In the genomic region with DNA sequence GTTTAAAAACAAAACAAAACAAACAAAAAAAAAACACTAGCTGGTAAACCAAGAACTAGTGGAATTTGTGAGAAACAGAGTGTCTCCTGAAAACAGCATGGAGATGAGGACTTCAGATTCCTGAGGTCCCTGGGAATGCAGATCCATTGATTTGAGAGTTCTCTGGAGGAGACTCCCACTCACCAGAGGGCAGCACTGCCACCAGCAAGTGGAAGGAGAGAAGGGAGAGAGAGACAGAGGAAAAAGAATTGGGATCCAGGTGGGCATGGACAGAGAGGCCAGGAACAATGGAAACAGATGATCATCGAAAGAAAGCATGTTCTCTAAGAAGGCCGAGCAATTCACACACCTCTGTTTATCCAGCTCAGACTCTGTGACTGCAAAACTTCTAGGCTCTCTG, we compare ENCODE assay signal across 13 cellular contexts. TPM values are rescaled to one million over a fixed set of nuclear protein-coding genes. Genes with fewer than 3 reads are reported as not detected.
DNase-seq lines count a peak whose midpoint lies in the region; ATAC-seq and TF ChIP-seq lines count a peak whose summit lies in the region.
"Had no signal": no experiment of that assay in that cellular context is flagged by ENCODE, and none has a peak within 500 bp of the region (broad histone marks: within the 10 kb centered on the region; RNA-seq: fewer than 3 reads in every experiment).

No MANE protein-coding gene starts in this region.

- intact Hi-C loops in left ventricle myocardium inferior (cut with micrococcal nuclease) = loop anchor here (5.0 to 10.0 kb wide), 2 partner anchors 72 to 261 kb away; no protein-coding TSS in a partner anchor
- intact Hi-C loops in cardiac septum (cut with DNase I) = loop anchor here (5.0 to 10.0 kb wide), 3 partner anchors 72 to 381 kb away; no protein-coding TSS in a partner anchor
- intact Hi-C loops in upper lobe of right lung (cut with DNase I) = no loop called here
- intact Hi-C loops in activated CD8-positive, alpha-beta T cell treated with anti-CD3 and anti-CD28 coated beads for 36 hours (cut with micrococcal nuclease) = no loop called here

- H3K9me3 Mint-ChIP-seq in activated naive CD8-positive, alpha-beta T cell treated with anti-CD3 and anti-CD28 coated beads, Interleukin-2, amount 50 U/mL, for 24 hours = no peaks in the 10 kb centered on the region
- H3K9me3 Mint-ChIP-seq in activated CD8-positive, alpha-beta T cell treated with anti-CD3 and anti-CD28 coated beads for 36 hours = no peaks in the 10 kb centered on the region
- H3K9me3 Mint-ChIP-seq: activated T-helper 17 cell treated with anti-CD3 and anti-CD28 coated beads, Interleukin-2, amount 50 U/mL, for 72 hours had no signal

- no peak for TF ChIP-seq EP300 in SK-N-SH (IDR thresholded peaks at IDR 0.05; ENCODE audit: borderline replicate concordance in 1 of 2, low read depth in 1 of 2, low read length in 1 of 2)

- H3K9me3 ChIP-seq in left ventricle myocardium inferior (replicated peaks) = no peaks in the 10 kb centered on the region
- H3K9me3 ChIP-seq in SK-N-SH = no peaks in the 10 kb centered on the region
- H3K9me3 ChIP-seq in upper lobe of right lung = no peaks in the 10 kb centered on the region
- H3K9me3 ChIP-seq: gastroesophageal sphincter, SJSA1 had no signal

- H3K27ac Mint-ChIP-seq in activated naive CD8-positive, alpha-beta T cell treated with anti-CD3 and anti-CD28 coated beads, Interleukin-2, amount 50 U/mL, for 24 hours = no peak overlapping the region
- H3K27ac Mint-ChIP-seq in activated CD8-positive, alpha-beta T cell treated with anti-CD3 and anti-CD28 coated beads for 36 hours = no peak overlapping the region
- H3K27ac Mint-ChIP-seq: activated T-helper 17 cell treated with anti-CD3 and anti-CD28 coated beads, Interleukin-2, amount 50 U/mL, for 72 hours had no signal

- no peak overlapping the region for H3K4me2 ChIP-seq in SK-N-SH

- peak; percentile 60 for TF ChIP-seq CTCF in left ventricle myocardium inferior (IDR thresholded peaks at IDR 0.05; ENCODE audit: borderline replicate concordance)
- peak; percentile 45 for TF ChIP-seq CTCF in SK-N-SH (IDR thresholded peaks at IDR 0.05)
- peak; percentile 39 for TF ChIP-seq CTCF in upper lobe of right lung (IDR thresholded peaks at IDR 0.05)
- no peak for TF ChIP-seq CTCF in activated CD8-positive, alpha-beta T cell treated with anti-CD3 and anti-CD28 coated beads for 36 hours (IDR thresholded peaks at IDR 0.05)

- TF ChIP-seq RAD21 in SK-N-SH (IDR thresholded peaks at IDR 0.05; ENCODE audit: low read length) = peak; percentile 49

- H3K79me2 ChIP-seq in SK-N-SH (ENCODE audit: insufficient read depth) = no peaks in the 10 kb centered on the region

- H4K20me1 ChIP-seq in SK-N-SH (ENCODE audit: insufficient read depth) = no peaks in the 10 kb centered on the region

- DNase-seq in left ventricle myocardium inferior (no peak), cardiac septum (ENCODE audit: low spot score) (no peak), SK-N-SH (no peak), glomerular visceral epithelial cell (ENCODE audit: extremely low spot score) (peak; percentile 13), upper lobe of right lung (no peak)
- no peak for DNase-seq in activated naive CD8-positive, alpha-beta T cell treated with anti-CD3 and anti-CD28 coated beads, Interleukin-2, amount 50 U/mL, for 24 hours
- no peak for DNase-seq in activated CD8-positive, alpha-beta T cell treated with anti-CD3 and anti-CD28 coated beads for 36 hours
- DNase-seq: DMS79 treated with DMSO at 0.1 percent for 48 hours; stimulated activated naive CD4-positive, alpha-beta T cell treated with Interleukin-2 at 50 U/mL for 16 hours had no signal

- no peaks in the 10 kb centered on the region for H3K9me2 ChIP-seq in SK-N-SH

- H3K9ac ChIP-seq in SK-N-SH = no peak overlapping the region

- CTCF ChIA-PET in SK-N-SH (lab: Yijun Ruan, JAX) = interaction anchor here (1.0 to 1.8 kb wide), 3 partner anchors 10 to 275 kb away, joined by 3 to 5 read pairs (median 5); no protein-coding TSS in a partner anchor
- CTCF ChIA-PET in activated CD8-positive, alpha-beta T cell treated with anti-CD3 and anti-CD28 coated beads for 36 hours (lab: Charles Lee) = interaction anchor here (1.0 to 4.0 kb wide), 7 partner anchors 10 to 76 kb away, joined by 3 to 22 read pairs (median 5); a partner anchor contains a TSS

- no peaks in the 10 kb centered on the region for H3K27me3 Mint-ChIP-seq in activated naive CD8-positive, alpha-beta T cell treated with anti-CD3 and anti-CD28 coated beads, Interleukin-2, amount 50 U/mL, for 24 hours
- H3K27me3 Mint-ChIP-seq in activated CD8-positive, alpha-beta T cell treated with anti-CD3 and anti-CD28 coated beads for 36 hours = no peaks in the 10 kb centered on the region
- H3K27me3 Mint-ChIP-seq: activated T-helper 17 cell treated with anti-CD3 and anti-CD28 coated beads, Interleukin-2, amount 50 U/mL, for 72 hours had no signal

- H3K27me3 ChIP-seq in left ventricle myocardium inferior (ENCODE audit: low read depth) (no peaks in the 10 kb centered on the region), SK-N-SH (ENCODE audit: insufficient read depth) (no peaks in the 10 kb centered on the region), upper lobe of right lung (no peaks in the 10 kb centered on the region)
- H3K27me3 ChIP-seq: gastroesophageal sphincter, SJSA1 had no signal

- no peaks in the 10 kb centered on the region for H3F3A ChIP-seq in SK-N-SH (replicated peaks; ENCODE audit: insufficient read depth)

- POLR2A ChIA-PET in SK-N-SH (lab: Yijun Ruan, JAX) = no interaction called here
- POLR2A ChIA-PET in activated CD8-positive, alpha-beta T cell treated with anti-CD3 and anti-CD28 coated beads for 36 hours (lab: Charles Lee) = interaction anchor here (0.8 to 1.5 kb wide), 6 partner anchors 11 to 69 kb away, joined by 3 to 6 read pairs (median 3); no protein-coding TSS in a partner anchor

- H3K4me1 Mint-ChIP-seq in activated naive CD8-positive, alpha-beta T cell treated with anti-CD3 and anti-CD28 coated beads, Interleukin-2, amount 50 U/mL, for 24 hours = peaks cover 54% of the 10 kb centered on the region
- H3K4me1 Mint-ChIP-seq in activated CD8-positive, alpha-beta T cell treated with anti-CD3 and anti-CD28 coated beads for 36 hours (ENCODE audit: low read depth) = peaks cover 53% of the 10 kb centered on the region

- no peaks in the 10 kb centered on the region for H3K36me3 ChIP-seq in left ventricle myocardium inferior
- no peaks in the 10 kb centered on the region for H3K36me3 ChIP-seq in SK-N-SH (replicated peaks in 1 of 2; ENCODE audit: control insufficient read depth in 1 of 2, insufficient read depth in 2 of 2, low read length in 1 of 2)
- no peaks in the 10 kb centered on the region for H3K36me3 ChIP-seq in upper lobe of right lung
- H3K36me3 ChIP-seq: gastroesophageal sphincter, SJSA1 had no signal

- H3K36me3 Mint-ChIP-seq in activated naive CD8-positive, alpha-beta T cell treated with anti-CD3 and anti-CD28 coated beads, Interleukin-2, amount 50 U/mL, for 24 hours (ENCODE audit: low read depth) = no peaks in the 10 kb centered on the region
- H3K36me3 Mint-ChIP-seq in activated CD8-positive, alpha-beta T cell treated with anti-CD3 and anti-CD28 coated beads for 36 hours (ENCODE audit: low read depth) = no peaks in the 10 kb centered on the region

- H3K4me3 Mint-ChIP-seq in activated naive CD8-positive, alpha-beta T cell treated with anti-CD3 and anti-CD28 coated beads, Interleukin-2, amount 50 U/mL, for 24 hours = no peak overlapping the region
- no peak overlapping the region for H3K4me3 Mint-ChIP-seq in activated CD8-positive, alpha-beta T cell treated with anti-CD3 and anti-CD28 coated beads for 36 hours
- H3K4me3 Mint-ChIP-seq: activated T-helper 17 cell treated with anti-CD3 and anti-CD28 coated beads, Interleukin-2, amount 50 U/mL, for 72 hours had no signal

- H3K27ac ChIP-seq in left ventricle myocardium inferior (replicated peaks) (peak overlapping the region; percentile 95), SK-N-SH (ENCODE audit: low read depth in 2 of 2, low read length in 1 of 2) (no peak overlapping the region), upper lobe of right lung (no peak overlapping the region)
- H3K27ac ChIP-seq: gastroesophageal sphincter, SJSA1 had no signal

- H3K4me3 ChIP-seq in left ventricle myocardium inferior (no peak overlapping the region), SK-N-SH (ENCODE audit: low read depth in 2 of 2, low read length in 1 of 2) (no peak overlapping the region), upper lobe of right lung (no peak overlapping the region)
- H3K4me3 ChIP-seq: gastroesophageal sphincter, SJSA1 had no signal

- 81% methylated on average over 2 of the region's 2 CpGs for WGBS in SK-N-SH (ENCODE audit: low lambda C conversion rate)

- H3K4me1 ChIP-seq in left ventricle myocardium inferior (peaks cover 41% of the 10 kb centered on the region), SK-N-SH (ENCODE audit: control insufficient read depth in 1 of 2, insufficient read depth in 2 of 2, low read depth in 1 of 2, low read length in 1 of 2) (no peaks in the 10 kb centered on the region), upper lobe of right lung (peaks cover 18% of the 10 kb centered on the region)
- H3K4me1 ChIP-seq: SJSA1 had no signal

- ATAC-seq in upper lobe of right lung = no peak
- ATAC-seq in GM18520 (IDR thresholded peaks at IDR 0.05; ENCODE audit: unreplicated experiment) = no peak
- no peak for ATAC-seq in activated naive CD8-positive, alpha-beta T cell treated with anti-CD3 and anti-CD28 coated beads, Interleukin-2, amount 50 U/mL, for 24 hours
- no peak for ATAC-seq in activated CD8-positive, alpha-beta T cell treated with anti-CD3 and anti-CD28 coated beads for 36 hours
- ATAC-seq: activated T-helper 17 cell treated with anti-CD3 and anti-CD28 coated beads, Interleukin-2, amount 50 U/mL, for 72 hours; gastroesophageal sphincter had no signal

- H2AFZ ChIP-seq in SK-N-SH (ENCODE audit: low read depth) = no peak overlapping the region

TF ChIP-seq in SK-N-SH, 30 proteins besides CTCF, POLR2A, EP300 and RAD21:
- peak; percentile 40 for TF ChIP-seq SMC3 (IDR thresholded peaks at IDR 0.05; ENCODE audit: low read depth, low read length)
- TF ChIP-seq EZH2phosphoT487 (IDR thresholded peaks at IDR 0.05; ENCODE audit: borderline replicate concordance, low read depth) = no peak
- TF ChIP-seq NRF1 (IDR thresholded peaks at IDR 0.05; ENCODE audit: low read depth, low read length) = no peak

RNA-seq across cellular contexts. Expression of a gene that starts 31.8 kb away (rescaled TPM):
- 45.3 TPM for total RNA-seq in left ventricle myocardium inferior
- total RNA-seq in cardiac septum = 54.2 TPM
- polyA plus RNA-seq in SK-N-SH (2012; rRNA removed) = 14.5 and 17.4 TPM in 2 replicates
- polyA plus RNA-seq in SK-N-SH (2012; cell fraction: cytosol; rRNA removed) = 14.8 and 15.5 TPM in 2 replicates
- polyA plus RNA-seq in SK-N-SH (2012; cell fraction: nucleus; rRNA removed) = 11.9 and 17.6 TPM in 2 replicates
- 121 TPM for total RNA-seq in upper lobe of right lung
- 100 to 1,000 TPM; 527 to 532 TPM for total RNA-seq in activated CD8-positive, alpha-beta T cell treated with anti-CD3 and anti-CD28 coated beads for 36 hours

Comparison
In these comparisons a context has a peak if more than half of its experiments do, and no peak if none do; other contexts are left out.
1. intact Hi-C loops: an anchor here in left ventricle myocardium inferior (5.0 to 10.0 kb wide) and cardiac septum (5.0 to 10.0 kb wide); none called in upper lobe of right lung and activated CD8-positive, alpha-beta T cell treated with anti-CD3 and anti-CD28 coated beads for 36 hours.